Comparison of ENCODE assay signal across 2 cellular contexts in the genomic region with DNA sequence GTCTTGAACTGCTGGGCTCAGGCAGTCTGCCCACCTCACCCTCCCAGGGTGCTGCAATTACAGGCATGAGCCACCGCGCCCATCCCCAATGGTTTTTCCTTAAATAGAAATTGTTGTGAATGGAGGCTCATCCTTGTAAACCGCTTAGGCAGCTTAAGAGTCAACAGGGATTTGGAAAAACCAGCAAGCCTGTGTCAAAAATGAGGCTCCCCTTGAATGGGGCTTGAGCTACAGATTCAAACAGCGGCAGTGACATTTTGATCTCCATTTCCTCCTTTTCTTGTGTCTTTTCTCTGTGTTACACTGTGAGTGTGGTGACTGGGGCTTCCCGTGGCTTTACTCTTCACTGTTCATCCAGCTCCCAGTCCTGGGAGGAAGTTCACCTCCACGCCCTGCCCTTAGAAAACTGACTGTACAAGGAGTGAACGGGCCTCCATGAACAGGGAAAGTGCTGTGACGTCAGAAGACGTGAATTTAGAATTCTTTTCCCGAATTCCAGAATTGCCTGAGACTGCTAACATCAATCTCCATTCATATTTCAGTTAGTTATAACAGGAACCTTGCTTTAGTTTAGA.
TF ChIP-seq lines count a peak whose summit lies in the region.

No MANE protein-coding gene starts in this region.

TF ChIP-seq in SK-N-SH, 30 proteins besides CTCF, POLR2A, EP300 and RAD21 (continued from another document):
- TF ChIP-seq FOSL2 (IDR thresholded peaks at IDR 0.05; ENCODE audit: borderline replicate concordance, low read depth) (no peak), RXRA (IDR thresholded peaks at IDR 0.05; ENCODE audit: borderline replicate concordance, low read depth) (no peak)

TF ChIP-seq in SK-N-SH treated with all-trans-retinoic acid at 6 μM for 48 hours, 23 proteins besides CTCF, POLR2A, EP300 and RAD21 (continued from another document):
- TF ChIP-seq, protein P1, sequence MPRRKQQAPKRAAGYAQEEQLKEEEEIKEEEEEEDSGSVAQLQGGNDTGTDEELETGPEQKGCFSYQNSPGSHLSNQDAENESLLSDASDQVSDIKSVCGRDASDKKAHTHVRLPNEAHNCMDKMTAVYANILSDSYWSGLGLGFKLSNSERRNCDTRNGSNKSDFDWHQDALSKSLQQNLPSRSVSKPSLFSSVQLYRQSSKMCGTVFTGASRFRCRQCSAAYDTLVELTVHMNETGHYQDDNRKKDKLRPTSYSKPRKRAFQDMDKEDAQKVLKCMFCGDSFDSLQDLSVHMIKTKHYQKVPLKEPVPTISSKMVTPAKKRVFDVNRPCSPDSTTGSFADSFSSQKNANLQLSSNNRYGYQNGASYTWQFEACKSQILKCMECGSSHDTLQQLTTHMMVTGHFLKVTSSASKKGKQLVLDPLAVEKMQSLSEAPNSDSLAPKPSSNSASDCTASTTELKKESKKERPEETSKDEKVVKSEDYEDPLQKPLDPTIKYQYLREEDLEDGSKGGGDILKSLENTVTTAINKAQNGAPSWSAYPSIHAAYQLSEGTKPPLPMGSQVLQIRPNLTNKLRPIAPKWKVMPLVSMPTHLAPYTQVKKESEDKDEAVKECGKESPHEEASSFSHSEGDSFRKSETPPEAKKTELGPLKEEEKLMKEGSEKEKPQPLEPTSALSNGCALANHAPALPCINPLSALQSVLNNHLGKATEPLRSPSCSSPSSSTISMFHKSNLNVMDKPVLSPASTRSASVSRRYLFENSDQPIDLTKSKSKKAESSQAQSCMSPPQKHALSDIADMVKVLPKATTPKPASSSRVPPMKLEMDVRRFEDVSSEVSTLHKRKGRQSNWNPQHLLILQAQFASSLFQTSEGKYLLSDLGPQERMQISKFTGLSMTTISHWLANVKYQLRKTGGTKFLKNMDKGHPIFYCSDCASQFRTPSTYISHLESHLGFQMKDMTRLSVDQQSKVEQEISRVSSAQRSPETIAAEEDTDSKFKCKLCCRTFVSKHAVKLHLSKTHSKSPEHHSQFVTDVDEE (CRISPR knock-in tag; IDR thresholded peaks at IDR 0.05), result no peak
- TF ChIP-seq PPARA (CRISPR knock-in tag; IDR thresholded peaks at IDR 0.05; ENCODE audit: borderline replicate concordance) (no peak), ZNF565 (CRISPR knock-in tag; conservative IDR thresholded peaks at IDR 0.05; ENCODE audit: low read depth) (no peak)
